1 cellular context compared by ENCODE assay signal in the genomic region with DNA sequence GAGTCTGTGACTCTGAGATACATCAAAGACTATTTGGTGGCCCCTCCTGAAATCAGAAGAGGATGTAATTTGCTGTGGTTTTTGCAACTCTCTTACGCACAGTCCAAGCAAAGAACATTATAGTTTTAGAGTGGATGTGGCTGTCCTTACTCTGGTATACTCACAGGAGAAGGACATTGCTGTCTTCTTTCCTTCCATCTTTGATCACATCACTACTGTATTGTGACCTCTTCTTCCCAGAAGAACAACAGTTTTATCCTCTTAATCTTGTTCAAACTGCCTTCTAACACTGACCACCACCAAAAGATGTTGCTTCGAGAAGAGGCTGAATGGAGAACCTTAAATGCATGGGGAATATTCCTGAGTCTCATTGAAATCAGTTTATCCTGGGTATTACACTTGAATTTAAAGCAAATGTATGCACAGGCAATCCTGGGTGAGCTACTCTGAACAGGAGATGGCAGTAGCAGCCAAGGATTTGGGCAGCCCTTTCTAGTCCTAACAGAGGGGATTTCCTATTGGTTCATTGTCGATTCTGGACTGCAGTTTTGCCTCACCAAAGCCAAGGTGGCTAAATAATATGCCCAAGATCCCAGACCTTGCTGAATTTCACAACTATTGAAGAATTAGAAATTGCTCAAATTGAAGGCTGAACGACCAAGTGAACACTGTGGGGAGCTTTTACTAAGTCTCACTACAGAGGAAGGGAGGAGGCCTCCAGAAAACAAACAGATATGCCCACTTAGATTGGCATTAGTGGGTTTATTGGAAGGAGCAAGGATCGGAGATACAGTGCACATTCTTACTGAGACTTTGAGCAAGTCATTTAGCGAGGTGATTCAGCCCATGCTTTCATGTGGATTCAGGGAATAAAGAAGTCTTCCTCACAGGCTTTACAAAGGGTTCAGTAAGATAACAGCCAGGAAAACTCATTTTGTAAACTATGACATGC.
TF ChIP-seq lines count a peak whose summit lies in the region.

No MANE protein-coding gene starts in this region.

TF ChIP-seq in SK-N-SH treated with all-trans-retinoic acid at 6 μM for 48 hours, 23 proteins besides CTCF, POLR2A, EP300 and RAD21 (continued from another document):
- no peak for TF ChIP-seq ARNTL (CRISPR knock-in tag; IDR thresholded peaks at IDR 0.05; ENCODE audit: borderline replicate concordance, low read depth)
